16 cellular contexts compared by ENCODE assay signal in the genomic region with DNA sequence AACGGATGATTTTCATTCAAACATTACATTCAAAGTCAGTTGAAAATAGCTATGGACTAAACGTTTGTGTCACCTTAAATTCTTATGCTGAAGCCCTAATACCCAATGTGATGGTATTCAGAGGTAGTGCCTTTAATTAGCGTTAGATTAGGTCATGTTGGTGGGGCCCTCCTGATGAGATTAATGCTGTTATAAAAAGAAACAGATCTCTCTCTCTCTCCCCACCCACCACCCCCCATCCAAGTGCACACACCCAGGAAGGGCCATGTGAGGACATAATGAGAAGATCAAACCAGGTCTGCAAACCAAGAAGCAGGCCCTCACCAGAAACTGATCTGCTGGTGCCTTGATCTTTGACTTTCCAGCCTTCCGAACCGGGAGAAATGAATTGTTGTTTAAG. TPM values are rescaled to one million over a fixed set of nuclear protein-coding genes. Genes with fewer than 3 reads are reported as not detected.
DNase-seq lines count a peak whose midpoint lies in the region; ATAC-seq and TF ChIP-seq lines count a peak whose summit lies in the region.
"Had no signal": no experiment of that assay in that cellular context is flagged by ENCODE, and none has a peak within 500 bp of the region (broad histone marks: within the 10 kb centered on the region; RNA-seq: fewer than 3 reads in every experiment).

No MANE protein-coding gene starts in this region.

- 42 to 52% (median 49%) methylated on average over 5 of the region's 5 CpGs for WGBS in heart left ventricle, 4 donors

- DNase-seq in heart left ventricle (no peak), Right ventricle myocardium inferior (ENCODE audit: missing footprints) (no peak), NCI-H82 treated with DMSO at 0.1 percent for 48 hours (lab: John Stamatoyannopoulos, UW; ENCODE audit: unreplicated experiment) (peak; percentile 36), erythroblast (lab: John Stamatoyannopoulos, UW) (peak; percentile 27 to 52), osteoblast (ENCODE audit: insufficient read length, low spot score, missing footprints) (no peak), DMS79 (lab: John Stamatoyannopoulos, UW) (no peak), upper lobe of right lung (no peak)
- DNase-seq in activated CD4-positive, CD25-positive, alpha-beta regulatory T cell treated with anti-CD3 and anti-CD28 coated beads, Interleukin-2, amount 50 U/mL, for 72 hours = no peak
- DNase-seq: ACHN; Calu3; CD4-positive, alpha-beta T cell; DMS 273 treated with DMSO at 0.1 percent for 48 hours; HCEC 1CT; HFFc6 had no signal

- TF ChIP-seq POLR2A in heart left ventricle (IDR thresholded peaks at IDR 0.05) = no peak
- TF ChIP-seq POLR2A in erythroblast (IDR thresholded peaks at IDR 0.05; ENCODE audit: low read length) = no peak

- intact Hi-C loops in heart left ventricle (cut with DNase I) (no loop called here), Right ventricle myocardium inferior (cut with DNase I) (no loop called here), upper lobe of right lung (cut with DNase I) (no loop called here)

- no peaks in the 10 kb centered on the region for H4K20me1 ChIP-seq in osteoblast (ENCODE audit: insufficient read depth, low read length)
- H4K20me1 ChIP-seq: BLaER1 treated with 17β-estradiol and CSF1 and Interleukin-3, amounts not matched to agents 10 nM and 100 nM had no signal

- peak in 3 of 4 donors; percentile 47 to 62 (median 59) for ATAC-seq in heart left ventricle
- no peak for ATAC-seq in Right ventricle myocardium inferior
- ATAC-seq in upper lobe of right lung = no peak
- ATAC-seq: GM12878 had no signal

- H3K27ac ChIP-seq in heart left ventricle (peak overlapping the region in 5 of 12 donors; percentile 2 to 77 (median 26)), osteoblast (ENCODE audit: low read depth, low read length) (peak overlapping the region; percentile 6), upper lobe of right lung (no peak overlapping the region)
- H3K27ac ChIP-seq: BLaER1 treated with 17β-estradiol and CSF1 and Interleukin-3, amounts not matched to agents 10 nM and 100 nM had no signal

- H3K79me2 ChIP-seq in osteoblast (ENCODE audit: insufficient read depth, low read length) = no peaks in the 10 kb centered on the region

- H3K27me3 ChIP-seq in heart left ventricle = no peaks in the 10 kb centered on the region
- no peaks in the 10 kb centered on the region for H3K27me3 ChIP-seq in osteoblast (ENCODE audit: insufficient read depth, low read length)
- H3K27me3 ChIP-seq in upper lobe of right lung = no peaks in the 10 kb centered on the region
- H3K27me3 ChIP-seq: BLaER1 treated with 17β-estradiol and CSF1 and Interleukin-3, amounts not matched to agents 10 nM and 100 nM had no signal

- no peak overlapping the region for H2AFZ ChIP-seq in osteoblast (ENCODE audit: low read length)

- H3K36me3 ChIP-seq in heart left ventricle (no peaks in the 10 kb centered on the region), osteoblast (ENCODE audit: insufficient read depth, low read length) (no peaks in the 10 kb centered on the region), upper lobe of right lung (no peaks in the 10 kb centered on the region)

- H3K4me2 ChIP-seq in osteoblast (ENCODE audit: insufficient read depth, low read length) = no peak overlapping the region
- H3K4me2 ChIP-seq: BLaER1 treated with 17β-estradiol and CSF1 and Interleukin-3, amounts not matched to agents 10 nM and 100 nM had no signal

- H3K4me3 ChIP-seq in heart left ventricle = no peak overlapping the region
- no peak overlapping the region for H3K4me3 ChIP-seq in osteoblast (ENCODE audit: insufficient read depth, low read length)
- no peak overlapping the region for H3K4me3 ChIP-seq in upper lobe of right lung
- H3K4me3 ChIP-seq: BLaER1 treated with 17β-estradiol and CSF1 and Interleukin-3, amounts not matched to agents 10 nM and 100 nM; GM12878 had no signal

- TF ChIP-seq CTCF in heart left ventricle (IDR thresholded peaks at IDR 0.05) = no peak
- no peak for TF ChIP-seq CTCF in osteoblast (IDR thresholded peaks at IDR 0.05; ENCODE audit: extremely low read depth, low read depth, low read length)
- TF ChIP-seq CTCF in upper lobe of right lung (IDR thresholded peaks at IDR 0.05) = no peak

- H3K4me1 ChIP-seq in heart left ventricle = peaks cover 2 to 81% (median 46%) of the 10 kb centered on the region in 12 donors
- peaks cover 30% of the 10 kb centered on the region for H3K4me1 ChIP-seq in osteoblast (ENCODE audit: insufficient read depth, low read length)
- peaks cover 43% of the 10 kb centered on the region for H3K4me1 ChIP-seq in upper lobe of right lung

- H3K9me3 ChIP-seq in heart left ventricle (peaks cover 0 to 9% (median 0%) of the 10 kb centered on the region in 12 donors), osteoblast (ENCODE audit: low read depth, low read length) (no peaks in the 10 kb centered on the region), upper lobe of right lung (no peaks in the 10 kb centered on the region)

RNA-seq across cellular contexts. Expression of gene ZNF438, which starts 44.2 kb away (rescaled TPM):
- total RNA-seq in heart left ventricle = 10 to 100 TPM; 11.1 to 14.7 (median 13.2) TPM
- 10 to 100 TPM in 1 of 2 donors, 1 to 10 TPM in 1; 9.0 to 14.1 TPM for polyA plus RNA-seq in heart left ventricle
- 12.8 TPM for total RNA-seq in Right ventricle myocardium inferior
- 4.3 and 5.0 TPM in 2 replicates for total RNA-seq in osteoblast
- 14.4 TPM for total RNA-seq in upper lobe of right lung

Comparison
In these comparisons a context has a peak if more than half of its experiments do, and no peak if none do; other contexts are left out.
1. ATAC-seq: peak in heart left ventricle (3 of 4); none in Right ventricle myocardium inferior (single experiment) and upper lobe of right lung (single experiment).
2. DNase-seq: peak in NCI-H82 treated with DMSO at 0.1 percent for 48 hours (single experiment) and erythroblast (2 of 2); none in heart left ventricle (0 of 5), Right ventricle myocardium inferior (single experiment), osteoblast (single experiment), DMS79 (single experiment), activated CD4-positive, CD25-positive, alpha-beta regulatory T cell treated with anti-CD3 and anti-CD28 coated beads, Interleukin-2, amount 50 U/mL, for 72 hours (single experiment) and upper lobe of right lung (single experiment).